Comparison of ENCODE assay signal across 12 cellular contexts in the genomic region with DNA sequence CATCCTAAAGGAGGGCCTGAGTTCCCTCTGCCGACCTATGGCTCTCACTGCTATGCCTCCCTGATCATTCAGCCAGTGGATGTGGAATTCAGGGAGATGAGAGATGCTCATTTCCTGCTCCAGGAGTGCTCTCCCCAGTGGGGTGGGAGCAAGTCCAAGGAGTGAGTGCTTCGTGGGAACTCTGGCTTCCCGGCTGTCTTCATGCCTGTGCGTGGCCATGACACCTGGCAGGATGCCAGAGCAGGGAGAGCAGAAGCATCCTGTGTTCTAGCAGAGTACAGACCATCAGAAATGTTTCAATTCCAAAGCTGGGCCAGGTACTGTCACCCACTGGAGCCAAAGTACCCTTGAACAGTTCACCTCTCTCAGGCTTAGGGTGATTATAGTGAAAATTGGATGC. TPM values are rescaled to one million over a fixed set of nuclear protein-coding genes. Genes with fewer than 3 reads are reported as not detected.
DNase-seq lines count a peak whose midpoint lies in the region; ATAC-seq lines count a peak whose summit lies in the region.
"Had no signal": no experiment of that assay in that cellular context is flagged by ENCODE, and none has a peak within 500 bp of the region (broad histone marks: within the 10 kb centered on the region; RNA-seq: fewer than 3 reads in every experiment).

No MANE protein-coding gene starts in this region.

- no peak overlapping the region for H3K4me3 ChIP-seq in GM23248
- H3K4me3 ChIP-seq: tibial nerve had no signal

- no peak for ATAC-seq in HG03280 (IDR thresholded peaks at IDR 0.05; ENCODE audit: unreplicated experiment)

- DNase-seq in AG20443 (ENCODE audit: low spot score) (peak; percentile 46), GM23248 (peak; percentile 40), astrocyte of the hippocampus (ENCODE audit: low read depth, low spot score) (peak; percentile 47), iris pigment epithelial cell (ENCODE audit: low read depth) (peak; percentile 33), NK-92 (lab: John Stamatoyannopoulos, UW; ENCODE audit: unreplicated experiment) (no peak), NCI-H524 treated with DMSO at 0.1 percent for 48 hours (lab: John Stamatoyannopoulos, UW) (no peak), A172 (ENCODE audit: low spot score) (no peak)
- DNase-seq: glutamatergic neuron, NCI-H187, SIG-M5 had no signal

- WGBS in GM23248 (ENCODE audit: low coverage in 1 of 2, low lambda C conversion rate in 2 of 2, missing lambda C conversion rate in 2 of 2), 2 experiments: 26 to 30% methylated on average over 4 of the region's 4 CpGs

- in situ Hi-C loops in GM23248 (cut with MboI): no loop called here

- peaks cover 10% of the 10 kb centered on the region; the same call in 1 of the 2 replicates for H3K4me1 ChIP-seq in GM23248 (ENCODE audit: insufficient read depth)
- H3K4me1 ChIP-seq: tibial nerve had no signal

- no peaks in the 10 kb centered on the region for H3K9me2 ChIP-seq in GM23248 (ENCODE audit: insufficient read depth)

- H4K20me1 ChIP-seq in GM23248 (ENCODE audit: insufficient read depth): no peaks in the 10 kb centered on the region

- no peaks in the 10 kb centered on the region for H3K36me3 ChIP-seq in GM23248 (ENCODE audit: low read depth)
- H3K36me3 ChIP-seq: tibial nerve had no signal

- peaks cover 21% of the 10 kb centered on the region for H3F3A ChIP-seq in GM23248 (ENCODE audit: insufficient read depth)

- H2AFZ ChIP-seq in GM23248: no peak overlapping the region

- no peak overlapping the region for H3K9ac ChIP-seq in GM23248

- H3K27me3 ChIP-seq in GM23248 (replicated peaks; ENCODE audit: insufficient read depth): no peaks in the 10 kb centered on the region
- H3K27me3 ChIP-seq: tibial nerve had no signal

- H3K79me2 ChIP-seq in GM23248 (ENCODE audit: insufficient read depth): no peaks in the 10 kb centered on the region

- no peak overlapping the region for H3K27ac ChIP-seq in GM23248
- H3K27ac ChIP-seq: tibial nerve had no signal

- H3K9me3 ChIP-seq in GM23248 (ENCODE audit: low read depth): no peaks in the 10 kb centered on the region
- H3K9me3 ChIP-seq: tibial nerve had no signal

- H3K4me2 ChIP-seq in GM23248 (ENCODE audit: unreplicated experiment): no peak overlapping the region

RNA-seq across cellular contexts. Expression of a gene that starts 45.1 kb away (rescaled TPM):
- total RNA-seq in GM23248 (2014; rRNA removed; shearing (Covaris generic)): 15.8 and 18.6 TPM in 2 replicates
- polyA plus RNA-seq in GM23248 (2016; fragmentation: Nextera tagmentation; extraction: Ambion mirVana): 40.5 and 43.2 TPM in 2 replicates
- 12.8 and 15.0 TPM in 2 replicates for total RNA-seq in A172 (2014; rRNA removed; shearing (Covaris generic))

RNA-seq across cellular contexts. Expression of a gene that starts 59.1 kb away (rescaled TPM):
- 41.1 and 41.8 TPM in 2 replicates for total RNA-seq in GM23248 (2014; rRNA removed; shearing (Covaris generic))
- polyA plus RNA-seq in GM23248 (2016; fragmentation: Nextera tagmentation; extraction: Ambion mirVana): 40.9 and 42.1 TPM in 2 replicates
- total RNA-seq in A172 (2014; rRNA removed; shearing (Covaris generic)): 0.45 and 1.3 TPM in 2 replicates

Comparison
In these comparisons a context has a peak if more than half of its experiments do, and no peak if none do; other contexts are left out.
1. DNase-seq: peak in AG20443 (single experiment), GM23248 (single experiment), astrocyte of the hippocampus (single experiment) and iris pigment epithelial cell (single experiment); none in NK-92 (single experiment), NCI-H524 treated with DMSO at 0.1 percent for 48 hours (single experiment) and A172 (single experiment).
2. RNA of a gene that starts 59.1 kb away (total RNA-seq): 41.1 to 41.8 TPM in GM23248; 0.45 to 1.3 TPM in A172; every median in the first group is over 10 times any median in the second.